In the genomic region with DNA sequence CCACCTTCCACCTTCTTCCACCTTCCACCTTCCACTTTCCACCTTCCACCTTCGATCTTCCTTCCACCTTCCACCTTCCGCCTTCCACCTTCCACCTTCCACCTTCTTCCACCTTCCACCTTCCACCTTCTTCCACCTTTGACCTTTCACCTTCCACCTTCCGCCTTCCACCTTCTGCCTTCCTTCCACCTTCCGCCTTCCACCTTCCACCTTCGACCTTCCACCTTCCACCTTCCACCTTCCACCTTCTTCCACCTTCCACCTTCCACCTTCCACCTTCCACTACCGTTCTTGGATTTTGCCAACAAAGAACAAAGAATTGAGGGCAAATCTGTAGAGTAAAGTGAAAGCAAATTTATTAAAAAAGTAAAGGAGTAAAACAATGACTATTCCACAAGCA, we compare ENCODE assay signal across 1 cellular context.
A peak's percentile ranks its signal among the peaks of the same experiment; 100 is the strongest.
TF ChIP-seq lines count a peak whose summit lies in the region.

No MANE protein-coding gene starts in this region.

TF ChIP-seq in K562, 482 proteins besides CTCF, POLR2A, EP300 and RAD21 (continued from another document):
- TF ChIP-seq ESRRB (CRISPR knock-in tag; IDR thresholded peaks at IDR 0.05; ENCODE audit: borderline replicate concordance), result no peak
- TF ChIP-seq NR2C1 (IDR thresholded peaks at IDR 0.05), result peak; percentile 74
- TF ChIP-seq NR2C1 (tag; IDR thresholded peaks at IDR 0.05), result no peak
- TF ChIP-seq SETDB1 (IDR thresholded peaks at IDR 0.05; ENCODE audit: low read length), result no peak
- no peak for TF ChIP-seq NR2C2 (CRISPR knock-in tag; IDR thresholded peaks at IDR 0.05)
- TF ChIP-seq NR2C2 (tag; IDR thresholded peaks at IDR 0.05), result peak; percentile 85
